1 cellular context compared by ENCODE assay signal in genomic region chr2:88711331-88711730, GRCh38.
TF ChIP-seq lines count a peak whose summit lies in the region.

No MANE protein-coding gene starts in this region.

TF ChIP-seq in K562, 482 proteins besides CTCF, POLR2A, EP300 and RAD21:
- TF ChIP-seq CBFA2T3 (IDR thresholded peaks at IDR 0.05) (peak; percentile 76), TEAD4 (IDR thresholded peaks at IDR 0.05; ENCODE audit: low read length) (peak; percentile 67), TEAD4 (CRISPR knock-in tag; IDR thresholded peaks at IDR 0.05; ENCODE audit: borderline replicate concordance) (no peak), PCBP2 (IDR thresholded peaks at IDR 0.05; ENCODE audit: low read depth, low read length, poor library complexity, severe bottlenecking) (no peak), CBFA2T2 (conservative IDR thresholded peaks at IDR 0.05) (peak; percentile 55), TAL1 (IDR thresholded peaks at IDR 0.05) (peak; percentile 70), TCF3 (CRISPR knock-in tag; IDR thresholded peaks at IDR 0.05) (peak; percentile 44; the same call in 1 of the 2 replicates), MEF2A (IDR thresholded peaks at IDR 0.05; ENCODE audit: control insufficient read depth, low read depth, low read length) (no peak), ARID1B (IDR thresholded peaks at IDR 0.05) (peak; percentile 52), TRIM24 (IDR thresholded peaks at IDR 0.05) (0 out of 4 replicates have a peak, but pooled peaks of 1 of the 2 experiments have one; percentile 10), NCOR1 (IDR thresholded peaks at IDR 0.05) (peak; percentile 42; the same call in 1 of the 2 replicates)
TF ChIP-seq in K562: peak in this region for 8.
